ENCODE assay signal across 18 cellular contexts in genomic region chr3:25748189-25748588, GRCh38.
"Had no signal": no experiment of that assay in that cellular context is flagged by ENCODE, and none has a peak within 500 bp of the region (broad histone marks: within the 10 kb centered on the region; RNA-seq: fewer than 3 reads in every experiment).

No MANE protein-coding gene starts in this region.

- H3K9me3 Mint-ChIP-seq: type B pancreatic cell had no signal

- H3K27me3 Mint-ChIP-seq: naive thymus-derived CD8-positive, alpha-beta T cell; type B pancreatic cell had no signal

- H3K9me3 ChIP-seq: mucosa of descending colon, spleen had no signal

- H3K4me3 ChIP-seq: dorsolateral prefrontal cortex, mucosa of descending colon, spleen had no signal

- H3K4me3 Mint-ChIP-seq: naive thymus-derived CD8-positive, alpha-beta T cell; type B pancreatic cell had no signal

- H3K27ac Mint-ChIP-seq: type B pancreatic cell had no signal

- H3K27ac ChIP-seq: dorsolateral prefrontal cortex had no signal

- FAIRE-seq: endometrium, islet of Langerhans, urothelium cell line had no signal

- DNase-seq: cortex of kidney; dorsolateral prefrontal cortex; effector CD8-positive, alpha-beta T cell; kidney glomerular epithelial cell; mucosa of descending colon; naive thymus-derived CD8-positive, alpha-beta T cell; posterior cingulate gyrus; spleen; stimulated activated CD4-positive, alpha-beta T cell treated with anti-CD3 and anti-CD28 coated beads, Interleukin-15, amount 100 ng/mL, for 24 hours; stimulated activated CD4-positive, alpha-beta T cell treated with anti-CD3 and anti-CD28 coated beads, Interleukin-1b, Interleukin-23, amount 100 ng/mL, for 48 hours; stimulated activated CD4-positive, alpha-beta T cell treated with anti-CD3 and anti-CD28 coated beads, Interleukin-4, amount 100 ng/mL, for 4 hours; stimulated activated naive CD4-positive, alpha-beta T cell had no signal

- ATAC-seq: esophagus mucosa; mucosa of descending colon; naive thymus-derived CD8-positive, alpha-beta T cell; sciatic nerve had no signal

- H3K27me3 ChIP-seq: dorsolateral prefrontal cortex, spleen had no signal
